In genomic region chr5:91469517-91470165, GRCh38 we compare ENCODE assay signal across 12 cellular contexts.
DNase-seq lines count a peak whose midpoint lies in the region; ATAC-seq, FAIRE-seq and TF ChIP-seq lines count a peak whose summit lies in the region.
"Had no signal": no experiment of that assay in that cellular context is flagged by ENCODE, and none has a peak within 500 bp of the region (broad histone marks: within the 10 kb centered on the region; RNA-seq: fewer than 3 reads in every experiment).

No MANE protein-coding gene starts in this region.

- H4K20me1 ChIP-seq in HepG2 (ENCODE audit: insufficient read depth, low read length) (no peaks in the 10 kb centered on the region), K562 (replicated peaks; ENCODE audit: control insufficient read depth, insufficient read depth, low read length) (no peaks in the 10 kb centered on the region)

- TF ChIP-seq CTCF in liver (IDR thresholded peaks at IDR 0.05; ENCODE audit: low read depth, low read length, missing input control) (no peak), HepG2 (CRISPR knock-in tag; IDR thresholded peaks at IDR 0.05) (no peak), K562 (IDR thresholded peaks at IDR 0.05 in 2 of 3, conservative IDR thresholded peaks at IDR 0.05 in 1 of 3; ENCODE audit: insufficient read depth in 2 of 3, low read depth in 1 of 3, low read length in 3 of 3) (no peak)

- no peak overlapping the region for H3K27ac ChIP-seq in liver (ENCODE audit: low read depth in 1 of 2, low read length in 2 of 2)
- no peak overlapping the region for H3K27ac ChIP-seq in HepG2 (ENCODE audit: extremely low read length, insufficient read depth, low read length)
- H3K27ac ChIP-seq in K562 (ENCODE audit: extremely low read depth, low read depth, low read length) = no peak overlapping the region
- H3K27ac ChIP-seq in mesodermal cell (ENCODE audit: low read depth, low read length, severe bottlenecking) = peak overlapping the region; percentile 74

- H3K9me1 ChIP-seq in K562 (ENCODE audit: control insufficient read depth, insufficient read depth, low read length) = no peaks in the 10 kb centered on the region

- intact Hi-C loops in HepG2 (cut with micrococcal nuclease; ENCODE audit: unreplicated experiment) (no loop called here), K562 (cut with micrococcal nuclease) (no loop called here)

- TF ChIP-seq POLR2A in HepG2 (IDR thresholded peaks at IDR 0.05; ENCODE audit: insufficient read depth in 1 of 2, low read depth in 2 of 2, low read length in 2 of 2) (no peak), K562 (conservative IDR thresholded peaks at IDR 0.05) (no peak)

- H3K9me3 ChIP-seq in liver (ENCODE audit: control insufficient read depth in 4 of 4, low read length in 3 of 4) = no peaks in the 10 kb centered on the region
- H3K9me3 ChIP-seq in HepG2 (ENCODE audit: low read length) = no peaks in the 10 kb centered on the region
- H3K9me3 ChIP-seq in K562 (replicated peaks; ENCODE audit: control insufficient read depth, insufficient read depth, low read depth, low read length) = no peaks in the 10 kb centered on the region
- H3K9me3 ChIP-seq in mesodermal cell (ENCODE audit: control insufficient read depth, low read length) = no peaks in the 10 kb centered on the region

- H3K27me3 ChIP-seq in liver (ENCODE audit: control insufficient read depth in 4 of 4, insufficient read depth in 4 of 4, low read length in 3 of 4) = no peaks in the 10 kb centered on the region
- H3K27me3 ChIP-seq in HepG2 (ENCODE audit: control insufficient read depth in 1 of 2, insufficient read depth in 2 of 2, low read length in 2 of 2) = no peaks in the 10 kb centered on the region
- no peaks in the 10 kb centered on the region for H3K27me3 ChIP-seq in K562 (ENCODE audit: control insufficient read depth in 2 of 2, insufficient read depth in 2 of 2, low read length in 2 of 2)

- 69% methylated on average over 10 of the region's 10 CpGs for WGBS in liver
- WGBS in HepG2 (ENCODE audit: low lambda C conversion rate) = 17% methylated on average over 10 of the region's 10 CpGs
- 2% methylated on average over 10 of the region's 10 CpGs for WGBS in K562 (ENCODE audit: insufficient coverage, low coverage, missing lambda C conversion rate)
- WGBS in mesodermal cell (ENCODE audit: insufficient coverage in 2 of 2), 2 experiments = 85 to 86% methylated on average over 6 to 7 of the region's 10 CpGs

- H2AFZ ChIP-seq in HepG2 (ENCODE audit: low read length) (no peak overlapping the region), K562 (ENCODE audit: low read depth, low read length) (peak overlapping the region; percentile 75)

- no peak for ATAC-seq in HepG2
- ATAC-seq in K562 = peak; percentile 53; the same call in 2 of the 3 replicates
- ATAC-seq in GM19324 (IDR thresholded peaks at IDR 0.05; ENCODE audit: low FRiP score, unreplicated experiment) = no peak
- no peak for ATAC-seq in activated CD4-positive, CD25-positive, alpha-beta regulatory T cell treated with anti-CD3 and anti-CD28 coated beads, Interleukin-2, amount 50 U/mL, for 24 hours

- no peaks in the 10 kb centered on the region for H3K4me1 ChIP-seq in liver (ENCODE audit: control insufficient read depth in 4 of 4, insufficient read depth in 4 of 4, low read length in 3 of 4)
- no peaks in the 10 kb centered on the region for H3K4me1 ChIP-seq in HepG2 (ENCODE audit: insufficient read depth, low read length)
- peaks cover 0 to 5% of the 10 kb centered on the region in 2 experiments; a peak in 2 of 5 replicates for H3K4me1 ChIP-seq in K562 (replicated peaks in 1 of 2; ENCODE audit: control insufficient read depth in 2 of 2, insufficient read depth in 2 of 2, low read length in 2 of 2)
- peaks cover 4% of the 10 kb centered on the region for H3K4me1 ChIP-seq in mesodermal cell (ENCODE audit: control insufficient read depth, insufficient read depth, low read length, poor library complexity, severe bottlenecking)

- H3K9ac ChIP-seq in liver (ENCODE audit: low read depth in 1 of 2, low read length in 2 of 2) = no peak overlapping the region
- H3K9ac ChIP-seq in HepG2 (ENCODE audit: insufficient read depth, low read depth, low read length) = no peak overlapping the region
- H3K9ac ChIP-seq in K562 (ENCODE audit: insufficient read depth in 1 of 2, low read depth in 2 of 2, low read length in 2 of 2) = no peak overlapping the region; a peak in 1 of 4 replicates

- POLR2A ChIA-PET in HepG2 (lab: Yijun Ruan, JAX) (no interaction called here), K562 (lab: Yijun Ruan, JAX) (interaction anchor here (0.7 kb wide), 1 partner anchor 16 kb away, joined by 3 read pairs; no protein-coding TSS in a partner anchor)

- in situ Hi-C loops in HepG2 (cut with HindIII; ENCODE audit: extremely low pct_ligation_motif_present, low pct_unique_long_range_greater_than_20kb) = no loop called here
- in situ Hi-C loops in K562 (cut with MboI) = no loop called here

- BruUV-seq in HepG2 (replicated peaks; lab: Mats Ljungman, UMichigan) (no TSS peak), K562 (replicated peaks; lab: Mats Ljungman, UMichigan) (no TSS peak)

- no peaks in the 10 kb centered on the region for H3K79me2 ChIP-seq in HepG2 (ENCODE audit: insufficient read depth, low read length)
- H3K79me2 ChIP-seq in K562 (ENCODE audit: control insufficient read depth, insufficient read depth, low read length) = no peaks in the 10 kb centered on the region

- H3K36me3 ChIP-seq in liver (ENCODE audit: control insufficient read depth in 4 of 4, insufficient read depth in 3 of 4, low read depth in 1 of 4, low read length in 3 of 4) (no peaks in the 10 kb centered on the region), HepG2 (replicated peaks in 1 of 2; ENCODE audit: control insufficient read depth in 1 of 2, insufficient read depth in 2 of 2, low read length in 2 of 2) (no peaks in the 10 kb centered on the region), K562 (ENCODE audit: control insufficient read depth, insufficient read depth, low read length) (no peaks in the 10 kb centered on the region), mesodermal cell (ENCODE audit: control insufficient read depth, insufficient read depth, low read length) (no peaks in the 10 kb centered on the region)

- H3K4me2 ChIP-seq in HepG2 (ENCODE audit: low read depth, low read length) = no peak overlapping the region
- H3K4me2 ChIP-seq in K562 (ENCODE audit: insufficient read depth, low read length) = peak overlapping the region; percentile 51

- FAIRE-seq in HepG2 (lab: Jason Lieb, UNC) (no peak), K562 (lab: Jason Lieb, UNC) (peak; percentile 26)

- DNase-seq in HepG2 (ENCODE audit: low spot score) = no peak
- peak in 2 of 4 experiments; percentile 12 to 17 for DNase-seq in K562 (ENCODE audit: extremely low read depth in 1 of 4, low spot score in 3 of 4)
- no peak for DNase-seq in NCI-H2227 (lab: John Stamatoyannopoulos, UW; ENCODE audit: unreplicated experiment)
- DNase-seq in NCI-H1436 (lab: John Stamatoyannopoulos, UW) = no peak
- DNase-seq: activated T-cell treated with anti-CD3 and anti-CD28 coated beads for 4 hours; effector memory CD4-positive, alpha-beta T cell; HCEC 1CT; SHP77 had no signal

- no peak for TF ChIP-seq RAD21 in liver (IDR thresholded peaks at IDR 0.05)
- no peak for TF ChIP-seq RAD21 in HepG2 (CRISPR knock-in tag; IDR thresholded peaks at IDR 0.05)
- TF ChIP-seq RAD21 in K562 (CRISPR knock-in tag; conservative IDR thresholded peaks at IDR 0.05 in 1 of 2, IDR thresholded peaks at IDR 0.05 in 1 of 2) = no peak

- TF ChIP-seq EP300 in HepG2 (IDR thresholded peaks at IDR 0.05; ENCODE audit: low read depth in 2 of 2, low read length in 2 of 2) (no peak), HepG2 (CRISPR knock-in tag; IDR thresholded peaks at IDR 0.05; ENCODE audit: borderline replicate concordance) (no peak), K562 (IDR thresholded peaks at IDR 0.05; ENCODE audit: low read length) (no peak)

- CTCF ChIA-PET in HepG2 (lab: Yijun Ruan, JAX; ENCODE audit: low intra/inter-chr PET ratio, low total read pairs) = no interaction called here
- CTCF ChIA-PET in K562 (lab: Yijun Ruan, JAX; ENCODE audit: low intra/inter-chr PET ratio) = no interaction called here

- no peak overlapping the region for H3K4me3 ChIP-seq in liver (ENCODE audit: low read depth in 1 of 3, low read length in 3 of 3)
- no peak overlapping the region for H3K4me3 ChIP-seq in HepG2 (replicated peaks in 1 of 3; ENCODE audit: insufficient read depth in 1 of 3, low read depth in 2 of 3, low read length in 3 of 3)
- H3K4me3 ChIP-seq in K562 = no peak overlapping the region
- H3K4me3 ChIP-seq in mesodermal cell (ENCODE audit: extremely low read depth, insufficient read depth, low read length, poor library complexity, severe bottlenecking) = no peak overlapping the region

TF ChIP-seq in liver, 16 proteins besides CTCF, POLR2A, EP300 and RAD21:
- TF ChIP-seq SP1 (IDR thresholded peaks at IDR 0.05) = peak; percentile 7
- TF ChIP-seq MAX (IDR thresholded peaks at IDR 0.05) = no peak

TF ChIP-seq in HepG2, 621 proteins besides CTCF, POLR2A, EP300 and RAD21:
- TF ChIP-seq GATAD1 (CRISPR knock-in tag; IDR thresholded peaks at IDR 0.05) = no peak
- no peak for TF ChIP-seq NR2F6 (IDR thresholded peaks at IDR 0.05)
- no peak for TF ChIP-seq NR2F6 (CRISPR knock-in tag; IDR thresholded peaks at IDR 0.05)
- no peak for TF ChIP-seq DRAP1 (CRISPR knock-in tag; IDR thresholded peaks at IDR 0.05)
- no peak for TF ChIP-seq NAIF1 (CRISPR knock-in tag; IDR thresholded peaks at IDR 0.05; ENCODE audit: borderline replicate concordance)

TF ChIP-seq in K562, 482 proteins besides CTCF, POLR2A, EP300 and RAD21 (continues in another document):
- TF ChIP-seq ATF3 (IDR thresholded peaks at IDR 0.05) = peak; percentile 60
- no peak for TF ChIP-seq ATF3 (CRISPR knock-in tag; conservative IDR thresholded peaks at IDR 0.05)
- TF ChIP-seq ZNF449 (CRISPR knock-in tag; IDR thresholded peaks at IDR 0.05) = no peak
- no peak for TF ChIP-seq NEUROD1 (IDR thresholded peaks at IDR 0.05; ENCODE audit: borderline replicate concordance, low read depth, low read length, partially characterized antibody)
